8 cellular contexts compared by ENCODE assay signal in the genomic region with DNA sequence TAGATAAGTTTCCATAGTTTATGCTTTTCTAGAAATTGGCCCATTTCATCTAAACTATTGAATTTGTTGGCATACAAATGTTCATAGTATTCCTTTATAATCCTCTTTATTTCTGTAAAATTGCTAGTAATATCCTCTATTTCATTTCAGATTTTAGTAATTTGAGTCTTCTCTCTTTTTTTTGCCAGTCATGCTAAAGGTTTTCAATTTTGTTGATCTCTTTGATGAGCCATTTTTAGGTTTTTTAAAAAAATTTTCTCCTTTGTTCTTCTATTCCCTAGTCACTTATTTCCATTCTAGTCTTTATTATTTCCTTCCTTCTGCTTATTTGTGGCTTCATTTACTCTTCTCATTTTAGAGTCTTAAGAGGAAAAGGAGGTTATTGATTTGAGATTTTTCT.
"Had no signal": no experiment of that assay in that cellular context is flagged by ENCODE, and none has a peak within 500 bp of the region (broad histone marks: within the 10 kb centered on the region; RNA-seq: fewer than 3 reads in every experiment).

No MANE protein-coding gene starts in this region.

- H3K27ac ChIP-seq: GM23248, KMS-11 had no signal

- DNase-seq: GM23248, GOT3, H7, HFFc6, KBM-7 had no signal

- H3K36me3 ChIP-seq: HAP-1 had no signal

- H3K9ac ChIP-seq: GM23248, KMS-11 had no signal

- H3K9me3 Mint-ChIP-seq: HFFc6 had no signal

- H2AFZ ChIP-seq: GM23248 had no signal

- H3K4me3 ChIP-seq: GM23248, HAP-1 had no signal

- H3K4me1 ChIP-seq: HAP-1 had no signal

- H3K9me3 ChIP-seq: HAP-1 had no signal

- H3K4me3 Mint-ChIP-seq: HFFc6 had no signal

- H3K4me2 ChIP-seq: KMS-11 had no signal

- ATAC-seq: HCT116 had no signal

- H3K27ac Mint-ChIP-seq: HFFc6 had no signal
